8 cellular contexts compared by ENCODE assay signal in genomic region chr12:9870311-9870866, GRCh38. TPM values are rescaled to one million over a fixed set of nuclear protein-coding genes. Genes with fewer than 3 reads are reported as not detected.
DNase-seq lines count a peak whose midpoint lies in the region; ATAC-seq and TF ChIP-seq lines count a peak whose summit lies in the region.

No MANE protein-coding gene starts in this region.

- peak overlapping the region; percentile 98 for H3K27ac Mint-ChIP-seq in CD4-positive, alpha-beta T cell
- H3K27ac Mint-ChIP-seq in natural killer cell treated with Interleukin-12 subunit alpha and Interleukin-12 subunit beta and Interleukin-15 and Interleukin-18, amount 100 ng/mL, for 72 hours, result peak overlapping the region; percentile 96 to 100

- no peak for DNase-seq in CD4-positive, alpha-beta T cell
- DNase-seq in dorsolateral prefrontal cortex (no peak), NCI-H2081 treated with DMSO at 0.1 percent for 48 hours (lab: John Stamatoyannopoulos, UW) (no peak), NCI-H524 (lab: John Stamatoyannopoulos, UW) (no peak)
- DNase-seq in natural killer cell treated with Interleukin-12 subunit alpha and Interleukin-12 subunit beta and Interleukin-15 and Interleukin-18, amount 100 ng/mL, for 72 hours (ENCODE audit: low spot score), result no peak
- no peak for DNase-seq in effector CD8-positive, alpha-beta T cell (lab: John Stamatoyannopoulos, UW)

- H3K36me3 Mint-ChIP-seq in CD4-positive, alpha-beta T cell (ENCODE audit: low read depth), result peaks cover 38% of the 10 kb centered on the region
- peaks cover 16% of the 10 kb centered on the region for H3K36me3 Mint-ChIP-seq in natural killer cell treated with Interleukin-12 subunit alpha and Interleukin-12 subunit beta and Interleukin-15 and Interleukin-18, amount 100 ng/mL, for 72 hours

- POLR2A ChIA-PET in CD4-positive, alpha-beta T cell (lab: Charles Lee), result interaction anchor here (0.6 to 9.6 kb wide), 10 partner anchors 10 to 920 kb away, joined by 3 to 145 read pairs (median 4); partner anchors contain the start of gene CD69

- no peaks in the 10 kb centered on the region for H3K27me3 ChIP-seq in CD4-positive, alpha-beta T cell (ENCODE audit: control insufficient read depth, insufficient read depth, low read length)
- H3K27me3 ChIP-seq in OCI-LY3 (ENCODE audit: low read depth, low read length) (no peaks in the 10 kb centered on the region), dorsolateral prefrontal cortex (no peaks in the 10 kb centered on the region)

- H3K4me1 Mint-ChIP-seq in CD4-positive, alpha-beta T cell (ENCODE audit: low read depth), result peaks cover 30% of the 10 kb centered on the region
- H3K4me1 Mint-ChIP-seq in natural killer cell treated with Interleukin-12 subunit alpha and Interleukin-12 subunit beta and Interleukin-15 and Interleukin-18, amount 100 ng/mL, for 72 hours (ENCODE audit: low read depth in 2 of 2), result peaks cover 28% of the 10 kb centered on the region in 2 donors

- H3K4me2 ChIP-seq in OCI-LY3 (ENCODE audit: low read length), result peak overlapping the region; percentile 94

- no peak for ATAC-seq in CD4-positive, alpha-beta T cell (ENCODE audit: poor library complexity)
- ATAC-seq in natural killer cell treated with Interleukin-12 subunit alpha and Interleukin-12 subunit beta and Interleukin-15 and Interleukin-18, amount 100 ng/mL, for 72 hours, result no peak
- no peak for ATAC-seq in HG02981 (IDR thresholded peaks at IDR 0.05; ENCODE audit: unreplicated experiment)

- H3K4me3 Mint-ChIP-seq in CD4-positive, alpha-beta T cell, result peak overlapping the region; percentile 92
- peak overlapping the region; percentile 98 for H3K4me3 Mint-ChIP-seq in natural killer cell treated with Interleukin-12 subunit alpha and Interleukin-12 subunit beta and Interleukin-15 and Interleukin-18, amount 100 ng/mL, for 72 hours

- CTCF ChIA-PET in CD4-positive, alpha-beta T cell (lab: Charles Lee), result interaction anchor here (2.4 kb wide), 1 partner anchor 56 kb away, joined by 8 read pairs; no protein-coding TSS in a partner anchor

- no peaks in the 10 kb centered on the region for H3K36me3 ChIP-seq in OCI-LY3 (replicated peaks; ENCODE audit: low read depth, low read length)

- peaks cover 25% of the 10 kb centered on the region for H3K4me1 ChIP-seq in OCI-LY3 (ENCODE audit: low read length)

- no peak for TF ChIP-seq CTCF in CD4-positive, alpha-beta T cell (IDR thresholded peaks at IDR 0.05)
- TF ChIP-seq CTCF in OCI-LY3 (IDR thresholded peaks at IDR 0.05; ENCODE audit: low read depth, low read length) (no peak), dorsolateral prefrontal cortex (IDR thresholded peaks at IDR 0.05 in 54 of 56, conservative IDR thresholded peaks at IDR 0.05 in 2 of 56; ENCODE audit: low read depth in 1 of 56, partially characterized antibody in 56 of 56) (no peak)

- no peaks in the 10 kb centered on the region for H3K79me2 ChIP-seq in OCI-LY3 (ENCODE audit: low read length)

- intact Hi-C loops in CD4-positive, alpha-beta T cell (cut with DNase I, micrococcal nuclease), result loop anchor here in 1 of 2 experiments (10.0 kb wide), 1 partner anchor 494 kb away; no protein-coding TSS in a partner anchor
- intact Hi-C loops in dorsolateral prefrontal cortex (cut with DNase I), result no loop called here

- peak overlapping the region; percentile 77; the same call in 1 of the 2 replicates for H3K4me3 ChIP-seq in OCI-LY3 (ENCODE audit: low read length)
- H3K4me3 ChIP-seq in dorsolateral prefrontal cortex, result peak overlapping the region in 57 of 59 donors; percentile 22 to 70 (median 52)

- H3K9me3 ChIP-seq in CD4-positive, alpha-beta T cell (ENCODE audit: control insufficient read depth, low read length), result no peaks in the 10 kb centered on the region
- H3K9me3 ChIP-seq in OCI-LY3 (ENCODE audit: insufficient read depth, low read length), result no peaks in the 10 kb centered on the region

- no peaks in the 10 kb centered on the region for H4K20me1 ChIP-seq in OCI-LY3 (ENCODE audit: insufficient read depth, low read length)

- peak overlapping the region; percentile 99 for H2AFZ ChIP-seq in OCI-LY3 (ENCODE audit: low read depth, low read length)

- no peaks in the 10 kb centered on the region for H3K9me3 Mint-ChIP-seq in CD4-positive, alpha-beta T cell
- no peaks in the 10 kb centered on the region for H3K9me3 Mint-ChIP-seq in natural killer cell treated with Interleukin-12 subunit alpha and Interleukin-12 subunit beta and Interleukin-15 and Interleukin-18, amount 100 ng/mL, for 72 hours

- 0 out of 2 replicates have a peak overlapping the region, but pooled peaks have one; percentile 67 for H3K9ac ChIP-seq in OCI-LY3 (ENCODE audit: low read length)

- peak overlapping the region; percentile 90 for H3K27ac ChIP-seq in CD4-positive, alpha-beta T cell (ENCODE audit: low read depth, low read length)
- H3K27ac ChIP-seq in OCI-LY3 (ENCODE audit: low read length) (no peak overlapping the region), dorsolateral prefrontal cortex (peak overlapping the region in 51 of 59 donors; percentile 1 to 88 (median 70))

- no peaks in the 10 kb centered on the region for H3K27me3 Mint-ChIP-seq in CD4-positive, alpha-beta T cell
- no peaks in the 10 kb centered on the region for H3K27me3 Mint-ChIP-seq in natural killer cell treated with Interleukin-12 subunit alpha and Interleukin-12 subunit beta and Interleukin-15 and Interleukin-18, amount 100 ng/mL, for 72 hours

RNA-seq across cellular contexts. Expression of gene CLEC2B, which starts 1.2 kb away (rescaled TPM):
- 100 to 1,000 TPM; 152 to 155 TPM for total RNA-seq in CD4-positive, alpha-beta T cell
- 10 to 100 TPM in 5 of 120 experiments, 1 to 10 TPM in 114, under 1 TPM in 1; 0.60 to 13.2 (median 3.9) TPM for total RNA-seq in dorsolateral prefrontal cortex
- total RNA-seq in natural killer cell treated with Interleukin-12 subunit alpha and Interleukin-12 subunit beta and Interleukin-15 and Interleukin-18, amount 100 ng/mL, for 72 hours, result 10 to 100 TPM; 26.7 to 70.3 TPM

RNA-seq across cellular contexts. Expression of gene KLRF2, which starts 10.9 kb away (rescaled TPM):
- not detected for total RNA-seq in CD4-positive, alpha-beta T cell
- not detected for total RNA-seq in dorsolateral prefrontal cortex
- total RNA-seq in natural killer cell treated with Interleukin-12 subunit alpha and Interleukin-12 subunit beta and Interleukin-15 and Interleukin-18, amount 100 ng/mL, for 72 hours, result not detected

RNA-seq across cellular contexts. Expression of gene KLRF1, which starts 43.1 kb away (rescaled TPM):
- total RNA-seq in CD4-positive, alpha-beta T cell, result under 1 TPM in 1 of 2 experiments, not detected in 1; 0.44 TPM
- 1 to 10 TPM in 4 of 120 experiments, under 1 TPM in 13, not detected in 103; 0.36 to 1.8 (median 0.78) TPM for total RNA-seq in dorsolateral prefrontal cortex
- 1 to 10 TPM; 1.7 to 2.1 TPM for total RNA-seq in natural killer cell treated with Interleukin-12 subunit alpha and Interleukin-12 subunit beta and Interleukin-15 and Interleukin-18, amount 100 ng/mL, for 72 hours
